ENCODE assay signal across 8 cellular contexts in the genomic region with DNA sequence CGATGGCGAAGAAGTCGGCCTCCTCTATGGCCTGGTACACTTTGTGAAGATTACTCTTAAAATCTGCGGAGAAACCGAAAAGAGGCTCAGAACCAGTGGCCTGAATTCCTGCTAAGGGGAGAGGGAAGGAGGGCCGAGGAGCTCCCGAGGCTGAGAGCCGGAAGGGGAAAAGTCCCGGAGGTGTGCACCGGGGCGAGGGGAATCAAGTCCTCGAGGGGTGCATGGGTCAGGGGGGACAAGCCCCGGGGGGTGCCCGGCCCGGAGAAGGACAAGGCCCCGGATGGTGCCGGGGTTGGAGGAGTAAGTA. TPM values are rescaled to one million over a fixed set of nuclear protein-coding genes. Genes with fewer than 3 reads are reported as not detected.
DNase-seq lines count a peak whose midpoint lies in the region; ATAC-seq and TF ChIP-seq lines count a peak whose summit lies in the region.

No MANE protein-coding gene starts in this region.

- peak overlapping the region; percentile 90 for H3K4me3 Mint-ChIP-seq in T-helper 1 cell treated with Interleukin-12 subunit alpha and Interleukin-12 subunit beta and Interleukin-4 antibody, amounts not matched to agents 30 μg/mL and 1 μg/mL, for 36 hours

- no peaks in the 10 kb centered on the region for H3K27me3 ChIP-seq in adrenal gland
- no peaks in the 10 kb centered on the region for H3K27me3 ChIP-seq in kidney epithelial cell (ENCODE audit: control insufficient read depth, insufficient read depth, low read length)
- no peaks in the 10 kb centered on the region for H3K27me3 ChIP-seq in thoracic aorta (replicated peaks; ENCODE audit: insufficient read depth)

- H3K4me1 ChIP-seq in adrenal gland (replicated peaks in 1 of 2) (peaks cover 10 to 26% of the 10 kb centered on the region in 2 donors), thoracic aorta (ENCODE audit: control insufficient read depth in 1 of 2, low read depth in 2 of 2) (peaks cover 9 to 35% of the 10 kb centered on the region in 2 donors)

- H3K4me3 ChIP-seq in adrenal gland, result peak overlapping the region; percentile 39 to 96 (median 79)
- peak overlapping the region; percentile 87 for H3K4me3 ChIP-seq in kidney epithelial cell (ENCODE audit: low read depth, low read length)
- peak overlapping the region; percentile 88 for H3K4me3 ChIP-seq in thoracic aorta

- H3K27ac ChIP-seq in adrenal gland (peak overlapping the region; percentile 76 to 96 (median 90)), thoracic aorta (peak overlapping the region; percentile 81 to 88)

- peaks cover 0 to 34% of the 10 kb centered on the region in 2 donors for H3K36me3 ChIP-seq in adrenal gland (replicated peaks in 1 of 2)
- H3K36me3 ChIP-seq in kidney epithelial cell (ENCODE audit: control insufficient read depth, insufficient read depth, low read length), result no peaks in the 10 kb centered on the region
- peaks cover 10% of the 10 kb centered on the region for H3K36me3 ChIP-seq in thoracic aorta

- ATAC-seq in HG03378 (IDR thresholded peaks at IDR 0.05; ENCODE audit: unreplicated experiment) (peak; percentile 1), thoracic aorta (ENCODE audit: insufficient number of reproducible peaks, low FRiP score, low read depth) (no peak), GM19023 (IDR thresholded peaks at IDR 0.05; ENCODE audit: unreplicated experiment) (no peak)

- intact Hi-C loops in adrenal gland (cut with DNase I), result no loop called here

- no peaks in the 10 kb centered on the region for H3K9me3 ChIP-seq in adrenal gland (replicated peaks in 1 of 3)
- H3K9me3 ChIP-seq in thoracic aorta, result no peaks in the 10 kb centered on the region

- H3K27me3 Mint-ChIP-seq in T-helper 1 cell treated with Interleukin-12 subunit alpha and Interleukin-12 subunit beta and Interleukin-4 antibody, amounts not matched to agents 30 μg/mL and 1 μg/mL, for 36 hours (ENCODE audit: low read depth), result no peaks in the 10 kb centered on the region

- WGBS in adrenal gland, 4 donors, result 1 to 3% (median 2%) methylated on average over 16 to 17 of the region's 17 CpGs

- peak overlapping the region; percentile 98 for H3K27ac Mint-ChIP-seq in T-helper 1 cell treated with Interleukin-12 subunit alpha and Interleukin-12 subunit beta and Interleukin-4 antibody, amounts not matched to agents 30 μg/mL and 1 μg/mL, for 36 hours

- no peaks in the 10 kb centered on the region for H3K9me3 Mint-ChIP-seq in T-helper 1 cell treated with Interleukin-12 subunit alpha and Interleukin-12 subunit beta and Interleukin-4 antibody, amounts not matched to agents 30 μg/mL and 1 μg/mL, for 36 hours

- no peak for DNase-seq in T-helper 1 cell
- DNase-seq in adrenal gland, result peak in 1 of 7 donors; percentile 10
- no peak for DNase-seq in kidney epithelial cell (ENCODE audit: low read depth)
- no peak for DNase-seq in thoracic aorta (ENCODE audit: low spot score)
- no peak for DNase-seq in DMS114 treated with DMSO at 0.1 percent for 48 hours (lab: John Stamatoyannopoulos, UW; ENCODE audit: unreplicated experiment)

- peaks cover 30% of the 10 kb centered on the region for H3K4me1 Mint-ChIP-seq in T-helper 1 cell treated with Interleukin-12 subunit alpha and Interleukin-12 subunit beta and Interleukin-4 antibody, amounts not matched to agents 30 μg/mL and 1 μg/mL, for 36 hours (ENCODE audit: low read depth)

- no peak for TF ChIP-seq CTCF in adrenal gland (IDR thresholded peaks at IDR 0.05)
- no peak for TF ChIP-seq CTCF in kidney epithelial cell (IDR thresholded peaks at IDR 0.05; ENCODE audit: insufficient read depth, low read length, poor library complexity, severe bottlenecking)
- TF ChIP-seq CTCF in thoracic aorta (IDR thresholded peaks at IDR 0.05), result no peak

- TF ChIP-seq POLR2A in adrenal gland (IDR thresholded peaks at IDR 0.05), result no peak

- peaks cover 23% of the 10 kb centered on the region for H3K36me3 Mint-ChIP-seq in T-helper 1 cell treated with Interleukin-12 subunit alpha and Interleukin-12 subunit beta and Interleukin-4 antibody, amounts not matched to agents 30 μg/mL and 1 μg/mL, for 36 hours (ENCODE audit: low read depth)

RNA-seq across cellular contexts. Expression of a gene that starts 0.5 kb away (rescaled TPM):
- 100 to 1,000 TPM in 1 of 8 donors, 10 to 100 TPM in 7; 30.8 to 121 (median 36.8) TPM for total RNA-seq in adrenal gland
- 10 to 100 TPM; 11.7 to 60.2 (median 15.1) TPM for polyA plus RNA-seq in adrenal gland
- total RNA-seq in kidney epithelial cell, result 25.5 and 28.0 TPM in 2 replicates
- 10 to 100 TPM; 51.0 to 66.7 TPM for total RNA-seq in thoracic aorta

RNA-seq across cellular contexts. Expression of a gene that starts 3.2 kb away (rescaled TPM):
- 10 to 100 TPM; 43.6 to 75.8 (median 59.4) TPM for total RNA-seq in adrenal gland
- 10 to 100 TPM; 20.3 to 51.3 (median 33.5) TPM for polyA plus RNA-seq in adrenal gland
- total RNA-seq in kidney epithelial cell, result 102 and 111 TPM in 2 replicates
- total RNA-seq in thoracic aorta, result 10 to 100 TPM; 27.2 to 50.9 TPM
